Comparison of ENCODE assay signal across 29 cellular contexts in genomic region chr7:84153005-84153404, GRCh38. TPM values are rescaled to one million over a fixed set of nuclear protein-coding genes. Genes with fewer than 3 reads are reported as not detected.
"Had no signal": no experiment of that assay in that cellular context is flagged by ENCODE, and none has a peak within 500 bp of the region (broad histone marks: within the 10 kb centered on the region; RNA-seq: fewer than 3 reads in every experiment).

No MANE protein-coding gene starts in this region.

- H3K9me3 ChIP-seq: adrenal gland, body of pancreas, colonic mucosa had no signal

- H3K27ac Mint-ChIP-seq: activated CD4-positive, alpha-beta memory T cell treated with anti-CD3 and anti-CD28 coated beads for 36 hours; activated CD4-positive, alpha-beta T cell treated with anti-CD3 and anti-CD28 coated beads for 36 hours; activated CD4-positive, alpha-beta T cell treated with anti-CD3 and anti-CD28 coated beads, Interleukin-2, amount 10 ng/mL, durations not matched to agents 24 days and 14 days; activated CD8-positive, alpha-beta memory T cell treated with anti-CD3 and anti-CD28 coated beads, Interleukin-2, amount 10 ng/mL, durations not matched to agents 7 days and 5 days; activated CD8-positive, alpha-beta T cell treated with anti-CD3 and anti-CD28 coated beads, Interleukin-2, amount 10 ng/mL, durations not matched to agents 7 days and 5 days; activated naive CD4-positive, alpha-beta T cell treated with anti-CD3 and anti-CD28 coated beads for 36 hours; activated naive CD4-positive, alpha-beta T cell treated with anti-CD3 and anti-CD28 coated beads, Interleukin-2, amount 50 U/mL, for 24 hours; activated naive CD8-positive, alpha-beta T cell treated with anti-CD3 and anti-CD28 coated beads for 36 hours; activated naive CD8-positive, alpha-beta T cell treated with anti-CD3 and anti-CD28 coated beads, Interleukin-2, amount 50 U/mL, for 24 hours; activated T-helper 1 cell treated with anti-CD3 and anti-CD28 coated beads, Interleukin-12 subunit alpha, Interleukin-12 subunit beta, Interleukin-2, Interleukin-4 antibody, amounts not matched to agents 30 ng/mL and 10 ng/mL and 1 ng/mL, durations not matched to agents 14 hours and 24 hours and 36 hours; activated T-helper 2 cell treated with anti-CD3 and anti-CD28 coated beads, Interferon-gamma antibody, Interleukin-2, Interleukin-4, amounts not matched to agents 10 μg/mL and 5 μg/mL and 100 μg/mL, durations not matched to agents 14 hours and 24 hours and 36 hours had no signal

- H3K9me3 Mint-ChIP-seq: activated CD4-positive, alpha-beta memory T cell treated with anti-CD3 and anti-CD28 coated beads for 36 hours; activated CD4-positive, alpha-beta T cell treated with anti-CD3 and anti-CD28 coated beads, Interleukin-2, amount 10 ng/mL, durations not matched to agents 24 days and 14 days; activated naive CD4-positive, alpha-beta T cell treated with anti-CD3 and anti-CD28 coated beads for 36 hours; activated naive CD4-positive, alpha-beta T cell treated with anti-CD3 and anti-CD28 coated beads, Interleukin-2, amount 50 U/mL, for 24 hours; activated naive CD8-positive, alpha-beta T cell treated with anti-CD3 and anti-CD28 coated beads for 36 hours; activated T-helper 1 cell treated with anti-CD3 and anti-CD28 coated beads, Interleukin-12 subunit alpha, Interleukin-12 subunit beta, Interleukin-2, Interleukin-4 antibody, amounts not matched to agents 30 ng/mL and 10 ng/mL and 1 ng/mL, durations not matched to agents 14 hours and 24 hours and 36 hours; activated T-helper 2 cell treated with anti-CD3 and anti-CD28 coated beads, Interferon-gamma antibody, Interleukin-2, Interleukin-4, amounts not matched to agents 10 μg/mL and 5 μg/mL and 100 μg/mL, durations not matched to agents 14 hours and 24 hours and 36 hours had no signal

- DNase-seq: activated CD4-positive, alpha-beta memory T cell treated with anti-CD3 and anti-CD28 coated beads for 36 hours; activated CD4-positive, alpha-beta T cell treated with anti-CD3 and anti-CD28 coated beads for 36 hours; activated CD4-positive, alpha-beta T cell treated with anti-CD3 and anti-CD28 coated beads, Interleukin-2, amount 10 ng/mL, durations not matched to agents 24 days and 14 days; activated CD4-positive, CD25-positive, alpha-beta regulatory T cell; activated CD4-positive, CD25-positive, alpha-beta regulatory T cell treated with anti-CD3 and anti-CD28 coated beads, Interleukin-2, amount 50 U/mL, for 72 hours; activated CD8-positive, alpha-beta memory T cell treated with anti-CD3 and anti-CD28 coated beads, Interleukin-2, amount 10 ng/mL, durations not matched to agents 7 days and 5 days; activated CD8-positive, alpha-beta memory T cell treated with anti-CD3 and anti-CD28 coated beads, Interleukin-2, amount 50 U/mL, for 4 hours; activated CD8-positive, alpha-beta T cell treated with anti-CD3 and anti-CD28 coated beads, Interleukin-2, amount 10 ng/mL, durations not matched to agents 7 days and 5 days; activated effector memory CD4-positive, alpha-beta T cell treated with anti-CD3 and anti-CD28 coated beads, Interleukin-2, amount 50 U/mL, for 16 hours; activated naive CD4-positive, alpha-beta T cell treated with anti-CD3 and anti-CD28 coated beads for 36 hours; activated naive CD8-positive, alpha-beta T cell treated with anti-CD3 and anti-CD28 coated beads for 36 hours; activated naive CD8-positive, alpha-beta T cell treated with anti-CD3 and anti-CD28 coated beads, Interleukin-2, amount 50 U/mL, for 24 hours; activated T-cell treated with anti-CD3 and anti-CD28 coated beads, Interleukin-2, amount 50 U/mL, for 1 hour; activated T-cell treated with anti-CD3 and anti-CD28 coated beads, Interleukin-2, amount 50 U/mL, for 48 hours; adrenal gland; amygdala; aorta; body of pancreas; central memory CD4-positive, alpha-beta T cell; cerebellar nuclear complex; colonic mucosa; effector CD8-positive, alpha-beta T cell; foreskin fibroblast; head of caudate nucleus; hippocampal formation had no signal

- H3K4me3 Mint-ChIP-seq: activated CD4-positive, alpha-beta memory T cell treated with anti-CD3 and anti-CD28 coated beads for 36 hours; activated CD4-positive, alpha-beta T cell treated with anti-CD3 and anti-CD28 coated beads for 36 hours; activated CD4-positive, alpha-beta T cell treated with anti-CD3 and anti-CD28 coated beads, Interleukin-2, amount 10 ng/mL, durations not matched to agents 24 days and 14 days; activated CD8-positive, alpha-beta memory T cell treated with anti-CD3 and anti-CD28 coated beads, Interleukin-2, amount 10 ng/mL, durations not matched to agents 7 days and 5 days; activated CD8-positive, alpha-beta T cell treated with anti-CD3 and anti-CD28 coated beads, Interleukin-2, amount 10 ng/mL, durations not matched to agents 7 days and 5 days; activated naive CD4-positive, alpha-beta T cell treated with anti-CD3 and anti-CD28 coated beads for 36 hours; activated naive CD4-positive, alpha-beta T cell treated with anti-CD3 and anti-CD28 coated beads, Interleukin-2, amount 50 U/mL, for 24 hours; activated naive CD8-positive, alpha-beta T cell treated with anti-CD3 and anti-CD28 coated beads for 36 hours; activated naive CD8-positive, alpha-beta T cell treated with anti-CD3 and anti-CD28 coated beads, Interleukin-2, amount 50 U/mL, for 24 hours; activated T-helper 1 cell treated with anti-CD3 and anti-CD28 coated beads, Interleukin-12 subunit alpha, Interleukin-12 subunit beta, Interleukin-2, Interleukin-4 antibody, amounts not matched to agents 30 ng/mL and 10 ng/mL and 1 ng/mL, durations not matched to agents 14 hours and 24 hours and 36 hours had no signal

- ATAC-seq: activated CD4-positive, alpha-beta T cell treated with anti-CD3 and anti-CD28 coated beads for 36 hours; activated CD8-positive, alpha-beta memory T cell treated with anti-CD3 and anti-CD28 coated beads, Interleukin-2, amount 10 ng/mL, durations not matched to agents 7 days and 5 days; activated CD8-positive, alpha-beta T cell treated with anti-CD3 and anti-CD28 coated beads, Interleukin-2, amount 10 ng/mL, durations not matched to agents 7 days and 5 days; activated naive CD8-positive, alpha-beta T cell treated with anti-CD3 and anti-CD28 coated beads, Interleukin-2, amount 50 U/mL, for 24 hours; body of pancreas; esophagus mucosa had no signal

- H3K4me1 Mint-ChIP-seq: activated CD4-positive, alpha-beta T cell treated with anti-CD3 and anti-CD28 coated beads for 36 hours; activated CD4-positive, alpha-beta T cell treated with anti-CD3 and anti-CD28 coated beads, Interleukin-2, amount 10 ng/mL, durations not matched to agents 24 days and 14 days; activated CD8-positive, alpha-beta memory T cell treated with anti-CD3 and anti-CD28 coated beads, Interleukin-2, amount 10 ng/mL, durations not matched to agents 7 days and 5 days; activated naive CD4-positive, alpha-beta T cell treated with anti-CD3 and anti-CD28 coated beads, Interleukin-2, amount 50 U/mL, for 24 hours; activated naive CD8-positive, alpha-beta T cell treated with anti-CD3 and anti-CD28 coated beads for 36 hours; activated naive CD8-positive, alpha-beta T cell treated with anti-CD3 and anti-CD28 coated beads, Interleukin-2, amount 50 U/mL, for 24 hours had no signal

- H3K27ac ChIP-seq: adrenal gland, body of pancreas, colonic mucosa had no signal

- H3K36me3 ChIP-seq: adrenal gland, colonic mucosa had no signal

- H3K27me3 Mint-ChIP-seq: activated CD4-positive, alpha-beta memory T cell treated with anti-CD3 and anti-CD28 coated beads for 36 hours; activated CD4-positive, alpha-beta T cell treated with anti-CD3 and anti-CD28 coated beads for 36 hours; activated CD4-positive, alpha-beta T cell treated with anti-CD3 and anti-CD28 coated beads, Interleukin-2, amount 10 ng/mL, durations not matched to agents 24 days and 14 days; activated CD8-positive, alpha-beta memory T cell treated with anti-CD3 and anti-CD28 coated beads, Interleukin-2, amount 10 ng/mL, durations not matched to agents 7 days and 5 days; activated naive CD4-positive, alpha-beta T cell treated with anti-CD3 and anti-CD28 coated beads, Interleukin-2, amount 50 U/mL, for 24 hours; activated naive CD8-positive, alpha-beta T cell treated with anti-CD3 and anti-CD28 coated beads for 36 hours; activated naive CD8-positive, alpha-beta T cell treated with anti-CD3 and anti-CD28 coated beads, Interleukin-2, amount 50 U/mL, for 24 hours had no signal

- H3K4me3 ChIP-seq: adrenal gland, body of pancreas, colonic mucosa had no signal

- H3K27me3 ChIP-seq: adrenal gland, body of pancreas, colonic mucosa had no signal

- H3K4me1 ChIP-seq: adrenal gland, body of pancreas, colonic mucosa had no signal

- H3K36me3 Mint-ChIP-seq: activated CD4-positive, alpha-beta memory T cell treated with anti-CD3 and anti-CD28 coated beads for 36 hours; activated CD8-positive, alpha-beta memory T cell treated with anti-CD3 and anti-CD28 coated beads, Interleukin-2, amount 10 ng/mL, durations not matched to agents 7 days and 5 days; activated naive CD4-positive, alpha-beta T cell treated with anti-CD3 and anti-CD28 coated beads, Interleukin-2, amount 50 U/mL, for 24 hours; activated naive CD8-positive, alpha-beta T cell treated with anti-CD3 and anti-CD28 coated beads for 36 hours had no signal

RNA-seq across cellular contexts. Expression of gene SEMA3A, which starts 41.6 kb away (rescaled TPM):
- total RNA-seq: activated T-helper 1 cell treated with anti-CD3 and anti-CD28 coated beads, Interleukin-12 subunit alpha, Interleukin-12 subunit beta, Interleukin-2, Interleukin-4 antibody, amounts not matched to agents 30 ng/mL and 10 ng/mL and 1 ng/mL, durations not matched to agents 14 hours and 24 hours and 36 hours had no signal
